ENCODE assay signal across 8 cellular contexts in the genomic region with DNA sequence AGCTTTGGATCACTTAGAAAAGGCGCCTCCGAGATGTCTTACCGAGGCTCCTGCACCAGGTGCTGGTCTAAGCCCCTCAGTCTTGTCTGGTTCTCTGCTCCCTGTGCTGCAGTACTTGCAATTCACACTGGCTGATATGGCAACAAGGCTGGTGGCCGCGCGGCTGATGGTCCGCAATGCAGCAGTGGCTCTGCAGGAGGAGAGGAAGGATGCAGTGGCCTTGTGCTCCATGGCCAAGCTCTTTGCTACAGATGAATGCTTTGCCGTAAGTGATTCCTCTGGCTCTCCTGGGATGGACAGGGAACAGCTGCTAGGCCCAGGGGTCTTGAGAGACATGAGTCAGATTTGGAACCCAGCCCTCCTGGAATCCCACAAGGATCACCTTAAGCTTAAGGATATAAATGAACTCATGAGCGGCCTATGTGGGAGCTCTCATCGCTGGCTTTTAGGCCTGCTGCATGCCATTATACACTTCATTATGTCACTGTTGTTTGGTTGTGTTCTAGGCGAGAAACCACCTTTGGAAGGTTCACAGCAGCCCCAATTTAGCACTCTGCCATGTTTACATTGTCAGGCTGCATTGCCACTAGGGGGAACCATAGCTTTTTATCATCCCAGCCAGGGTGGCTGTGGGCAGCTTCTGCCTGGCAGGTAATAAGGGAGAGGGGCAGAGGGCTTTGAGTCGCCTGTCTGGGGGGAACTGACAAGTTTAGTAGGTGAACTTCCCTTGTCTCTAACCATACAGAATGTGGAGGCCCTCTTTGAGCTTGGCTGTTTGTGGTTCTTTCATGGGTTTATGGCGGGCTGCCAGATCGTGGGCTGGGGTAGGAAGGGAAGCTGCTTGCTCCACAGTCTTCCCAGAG. TPM values are rescaled to one million over a fixed set of nuclear protein-coding genes. Genes with fewer than 3 reads are reported as not detected.
DNase-seq lines count a peak whose midpoint lies in the region; ATAC-seq, FAIRE-seq and TF ChIP-seq lines count a peak whose summit lies in the region.

No MANE protein-coding gene starts in this region.

- H3K36me3 ChIP-seq in upper lobe of right lung: peaks cover 60% of the 10 kb centered on the region

- H3K4me3 ChIP-seq in upper lobe of right lung: no peak overlapping the region

- no peak overlapping the region for H3K4me3 Mint-ChIP-seq in HFFc6
- no peak overlapping the region for H3K4me3 Mint-ChIP-seq in activated CD4-positive, alpha-beta T cell treated with anti-CD3 and anti-CD28 coated beads, Interleukin-2, amount 10 ng/mL, durations not matched to agents 7 days and 5 days

- no peaks in the 10 kb centered on the region for H3K27me3 Mint-ChIP-seq in HFFc6 (ENCODE audit: insufficient read depth)
- H3K27me3 Mint-ChIP-seq in activated CD4-positive, alpha-beta T cell treated with anti-CD3 and anti-CD28 coated beads, Interleukin-2, amount 10 ng/mL, durations not matched to agents 7 days and 5 days: no peaks in the 10 kb centered on the region

- intact Hi-C loops in left ventricle myocardium superior (cut with micrococcal nuclease) (no loop called here), upper lobe of right lung (cut with DNase I) (no loop called here)

- H3K4me1 Mint-ChIP-seq in HFFc6 (ENCODE audit: low read depth): peaks cover 10% of the 10 kb centered on the region
- peaks cover 17% of the 10 kb centered on the region for H3K4me1 Mint-ChIP-seq in activated CD4-positive, alpha-beta T cell treated with anti-CD3 and anti-CD28 coated beads, Interleukin-2, amount 10 ng/mL, durations not matched to agents 7 days and 5 days

- no peak for FAIRE-seq in GM19239 (lab: Jason Lieb, UNC)

- DNase-seq in NCI-H82 (lab: John Stamatoyannopoulos, UW) (peak; percentile 39), NCI-H82 treated with DMSO at 0.1 percent for 48 hours (lab: John Stamatoyannopoulos, UW; ENCODE audit: unreplicated experiment) (no peak), HFFc6 (peak; percentile 23), left ventricle myocardium superior (no peak), upper lobe of right lung (no peak), LoVo (ENCODE audit: low spot score) (no peak), GM19239 (ENCODE audit: insufficient read length, low spot score) (no peak)
- DNase-seq in activated CD4-positive, alpha-beta T cell treated with anti-CD3 and anti-CD28 coated beads, Interleukin-2, amount 10 ng/mL, durations not matched to agents 7 days and 5 days: peak; percentile 66

- H3K9me3 ChIP-seq in upper lobe of right lung: no peaks in the 10 kb centered on the region

- POLR2A ChIA-PET in activated CD4-positive, alpha-beta T cell treated with anti-CD3 and anti-CD28 coated beads, Interleukin-2, amount 10 ng/mL, durations not matched to agents 7 days and 5 days (lab: Charles Lee): no interaction called here

- H3K27me3 ChIP-seq in upper lobe of right lung: no peaks in the 10 kb centered on the region

- no peaks in the 10 kb centered on the region for H3K9me3 Mint-ChIP-seq in HFFc6
- no peaks in the 10 kb centered on the region for H3K9me3 Mint-ChIP-seq in activated CD4-positive, alpha-beta T cell treated with anti-CD3 and anti-CD28 coated beads, Interleukin-2, amount 10 ng/mL, durations not matched to agents 7 days and 5 days

- H3K27ac Mint-ChIP-seq in HFFc6: no peak overlapping the region
- no peak overlapping the region for H3K27ac Mint-ChIP-seq in activated CD4-positive, alpha-beta T cell treated with anti-CD3 and anti-CD28 coated beads, Interleukin-2, amount 10 ng/mL, durations not matched to agents 7 days and 5 days

- H3K27ac ChIP-seq in upper lobe of right lung: no peak overlapping the region

- CTCF ChIA-PET in activated CD4-positive, alpha-beta T cell treated with anti-CD3 and anti-CD28 coated beads, Interleukin-2, amount 10 ng/mL, durations not matched to agents 7 days and 5 days (lab: Charles Lee): interaction anchor here (0.9 to 3.2 kb wide), 8 partner anchors 11 to 107 kb away, joined by 3 to 28 read pairs (median 5); a partner anchor contains a TSS

- peaks cover 6% of the 10 kb centered on the region for H3K4me1 ChIP-seq in upper lobe of right lung

- H3K36me3 Mint-ChIP-seq in HFFc6 (ENCODE audit: low read depth): peaks cover 12% of the 10 kb centered on the region
- peaks cover 26% of the 10 kb centered on the region for H3K36me3 Mint-ChIP-seq in activated CD4-positive, alpha-beta T cell treated with anti-CD3 and anti-CD28 coated beads, Interleukin-2, amount 10 ng/mL, durations not matched to agents 7 days and 5 days (ENCODE audit: low read depth)

- TF ChIP-seq CTCF in HFFc6 (IDR thresholded peaks at IDR 0.05) (peak; percentile 79), upper lobe of right lung (IDR thresholded peaks at IDR 0.05) (peak; percentile 51)

- ATAC-seq in left ventricle myocardium superior: peak; percentile 26
- ATAC-seq in upper lobe of right lung: peak; percentile 35

RNA-seq across cellular contexts. Expression of a gene that starts 8.5 kb away (rescaled TPM):
- 10 to 100 TPM; 11.8 to 15.7 (median 13.8) TPM for total RNA-seq in HFFc6 (2021; fragmentation: NEBNext Ultra II Directional; extraction: Animal tissue kit (Norgen Biotek cat#: 25700))
- total RNA-seq in activated CD4-positive, alpha-beta T cell treated with anti-CD3 and anti-CD28 coated beads, Interleukin-2, amount 10 ng/mL, durations not matched to agents 7 days and 5 days: 10 to 100 TPM; 21.7 to 21.8 TPM
- total RNA-seq in left ventricle myocardium superior: 40.9 TPM
- 44.8 TPM for total RNA-seq in upper lobe of right lung

RNA-seq across cellular contexts. Expression of a gene that starts 8.7 kb away (rescaled TPM):
- 10 to 100 TPM; 32.7 to 36.8 (median 34.2) TPM for total RNA-seq in HFFc6 (2021; fragmentation: NEBNext Ultra II Directional; extraction: Animal tissue kit (Norgen Biotek cat#: 25700))
- 10 to 100 TPM; 56.4 to 61.6 TPM for total RNA-seq in activated CD4-positive, alpha-beta T cell treated with anti-CD3 and anti-CD28 coated beads, Interleukin-2, amount 10 ng/mL, durations not matched to agents 7 days and 5 days
- total RNA-seq in left ventricle myocardium superior (39.5 TPM), upper lobe of right lung (33.8 TPM)

RNA-seq across cellular contexts. Expression of a gene that starts 14.3 kb away (rescaled TPM):
- not detected for total RNA-seq in HFFc6 (2021; fragmentation: NEBNext Ultra II Directional; extraction: Animal tissue kit (Norgen Biotek cat#: 25700))
- 1 to 10 TPM; 6.8 to 7.2 TPM for total RNA-seq in activated CD4-positive, alpha-beta T cell treated with anti-CD3 and anti-CD28 coated beads, Interleukin-2, amount 10 ng/mL, durations not matched to agents 7 days and 5 days
- total RNA-seq in left ventricle myocardium superior (not detected), upper lobe of right lung (0.43 TPM)

RNA-seq across cellular contexts. Expression of a gene that starts 37.4 kb away (rescaled TPM):
- 10 to 100 TPM; 36.5 to 45.0 (median 39.1) TPM for total RNA-seq in HFFc6 (2021; fragmentation: NEBNext Ultra II Directional; extraction: Animal tissue kit (Norgen Biotek cat#: 25700))
- 10 to 100 TPM; 66.4 to 66.9 TPM for total RNA-seq in activated CD4-positive, alpha-beta T cell treated with anti-CD3 and anti-CD28 coated beads, Interleukin-2, amount 10 ng/mL, durations not matched to agents 7 days and 5 days
- total RNA-seq in left ventricle myocardium superior (41.9 TPM), upper lobe of right lung (37.2 TPM)

RNA-seq across cellular contexts. Expression of a gene that starts 38.1 kb away (rescaled TPM):
- total RNA-seq in HFFc6 (2021; fragmentation: NEBNext Ultra II Directional; extraction: Animal tissue kit (Norgen Biotek cat#: 25700)): 10 to 100 TPM; 19.6 to 31.1 (median 29.4) TPM
- 100 to 1,000 TPM; 118 to 125 TPM for total RNA-seq in activated CD4-positive, alpha-beta T cell treated with anti-CD3 and anti-CD28 coated beads, Interleukin-2, amount 10 ng/mL, durations not matched to agents 7 days and 5 days
- 9.7 TPM for total RNA-seq in left ventricle myocardium superior
- 17.3 TPM for total RNA-seq in upper lobe of right lung

Comparison
In these comparisons a context has a peak if more than half of its experiments do, and no peak if none do; other contexts are left out.
1. DNase-seq: peak in NCI-H82 (single experiment), HFFc6 (single experiment) and activated CD4-positive, alpha-beta T cell treated with anti-CD3 and anti-CD28 coated beads, Interleukin-2, amount 10 ng/mL, durations not matched to agents 7 days and 5 days (single experiment); none in NCI-H82 treated with DMSO at 0.1 percent for 48 hours (single experiment), left ventricle myocardium superior (single experiment), upper lobe of right lung (single experiment), LoVo (single experiment) and GM19239 (single experiment).